ENCODE assay signal across 1 cellular context in genomic region chr14:68736519-68736918, GRCh38.
TF ChIP-seq lines count a peak whose summit lies in the region.

No MANE protein-coding gene starts in this region.

TF ChIP-seq in WTC11, 78 proteins besides CTCF, POLR2A, EP300 and RAD21 (continued from another document):
- TF ChIP-seq ZNF425 (CRISPR knock-in tag; conservative IDR thresholded peaks at IDR 0.05), result no peak
- no peak for TF ChIP-seq IRF2 (CRISPR knock-in tag; IDR thresholded peaks at IDR 0.05; ENCODE audit: borderline replicate concordance, low read depth)
- TF ChIP-seq CDX4 (CRISPR knock-in tag; IDR thresholded peaks at IDR 0.05; ENCODE audit: borderline replicate concordance), result no peak
- TF ChIP-seq USF2 (CRISPR knock-in tag; IDR thresholded peaks at IDR 0.05), result no peak
- TF ChIP-seq FOXP1 (CRISPR knock-in tag; IDR thresholded peaks at IDR 0.05; ENCODE audit: borderline replicate concordance), result no peak
- TF ChIP-seq GRHL2 (CRISPR knock-in tag; IDR thresholded peaks at IDR 0.05; ENCODE audit: insufficient replicate concordance, severe bottlenecking), result no peak
- TF ChIP-seq CBFB (CRISPR knock-in tag; IDR thresholded peaks at IDR 0.05; ENCODE audit: low read depth), result no peak
- no peak for TF ChIP-seq E2F1 (CRISPR knock-in tag; IDR thresholded peaks at IDR 0.05)
- TF ChIP-seq OVOL2 (CRISPR knock-in tag; IDR thresholded peaks at IDR 0.05; ENCODE audit: borderline replicate concordance), result no peak
